ENCODE assay signal across 17 cellular contexts in the genomic region with DNA sequence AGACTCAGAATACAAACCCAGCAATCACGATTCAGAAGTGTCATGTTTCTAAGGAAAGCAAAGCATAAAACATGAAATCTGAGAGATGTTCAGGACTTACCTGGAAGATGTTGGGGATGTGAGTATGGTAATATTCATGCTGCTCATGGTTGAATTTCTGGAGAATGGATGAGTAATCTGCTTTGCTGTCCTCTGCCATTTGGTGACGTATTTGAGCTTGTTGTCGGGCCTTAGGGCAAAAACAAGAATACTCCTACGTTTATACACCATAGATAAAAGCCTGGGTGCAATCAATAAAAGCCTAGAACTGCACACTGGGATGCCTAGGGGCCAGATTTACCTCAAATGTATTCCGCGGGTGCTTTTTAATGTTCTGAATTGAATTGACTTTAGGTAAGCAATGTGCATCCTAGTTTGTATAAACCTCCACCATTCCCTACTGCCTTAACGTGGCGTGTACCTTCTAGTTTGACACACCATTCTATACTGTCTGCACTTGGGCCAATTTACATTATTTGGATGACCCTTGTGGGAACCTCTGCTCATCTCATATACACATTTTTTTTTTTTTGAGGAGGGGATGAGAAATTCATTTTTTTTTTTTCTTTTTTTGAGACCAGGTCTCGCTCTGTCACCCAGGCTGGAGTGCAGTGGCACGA.
DNase-seq lines count a peak whose midpoint lies in the region; ATAC-seq and TF ChIP-seq lines count a peak whose summit lies in the region.
"Had no signal": no experiment of that assay in that cellular context is flagged by ENCODE, and none has a peak within 500 bp of the region (broad histone marks: within the 10 kb centered on the region; RNA-seq: fewer than 3 reads in every experiment).

No MANE protein-coding gene starts in this region.

- H3K36me3 ChIP-seq in RWPE2 (ENCODE audit: low read depth), result peaks cover 13% of the 10 kb centered on the region; the same call in 1 of the 2 replicates
- H3K36me3 ChIP-seq: uterus had no signal

- ATAC-seq in RWPE2 (ENCODE audit: low read depth) (no peak), GM18502 (IDR thresholded peaks at IDR 0.05; ENCODE audit: poor library complexity, unreplicated experiment) (no peak), HG03432 (IDR thresholded peaks at IDR 0.05; ENCODE audit: unreplicated experiment) (no peak)
- ATAC-seq: sciatic nerve had no signal

- peak; percentile 16 for TF ChIP-seq CTCF in RWPE2 (IDR thresholded peaks at IDR 0.05; ENCODE audit: poor library complexity, severe bottlenecking)
- TF ChIP-seq CTCF in dorsolateral prefrontal cortex (IDR thresholded peaks at IDR 0.05 in 54 of 56, conservative IDR thresholded peaks at IDR 0.05 in 2 of 56; ENCODE audit: low read depth in 1 of 56, partially characterized antibody in 56 of 56), result peak in 6 of 56 donors; percentile 18 to 30 (median 24)

- no peak overlapping the region for H3K27ac ChIP-seq in RWPE2 (ENCODE audit: poor library complexity, severe bottlenecking)
- peak overlapping the region in 53 of 59 donors; percentile 2 to 95 (median 87) for H3K27ac ChIP-seq in dorsolateral prefrontal cortex
- H3K27ac ChIP-seq in temporal lobe (ENCODE audit: low read depth, low read length), result peak overlapping the region; percentile 62
- H3K27ac ChIP-seq: cardiac muscle cell had no signal

- no peaks in the 10 kb centered on the region for H3K4me1 ChIP-seq in RWPE2 (ENCODE audit: insufficient read depth, poor library complexity, severe bottlenecking)

- DNase-seq in stimulated activated CD4-positive, alpha-beta T cell treated with anti-CD3 and anti-CD28 coated beads, Interleukin-1b, Interleukin-23, amount 100 ng/mL, for 48 hours, result peak; percentile 11
- DNase-seq in stimulated activated CD4-positive, alpha-beta T cell treated with anti-CD3 and anti-CD28 coated beads, Interleukin-15, amount 100 ng/mL, for 24 hours, result no peak
- no peak for DNase-seq in RWPE2 (ENCODE audit: low spot score)
- DNase-seq in dorsolateral prefrontal cortex, result no peak
- DNase-seq in H4 (ENCODE audit: low spot score), result no peak
- DNase-seq: activated CD4-positive, CD25-positive, alpha-beta regulatory T cell treated with anti-CD3 and anti-CD28 coated beads, Interleukin-2, amount 50 U/mL, for 72 hours; activated gamma-delta T cell treated with Interleukin-2 at 50 U/mL for 16 hours; AML-193; NCI-H774; nucleus accumbens; RPMI8226; uterus had no signal

- H3K4me3 ChIP-seq in RWPE2 (ENCODE audit: severe bottlenecking) (no peak overlapping the region), dorsolateral prefrontal cortex (peak overlapping the region in 1 of 59 donors; percentile 9)
- H3K4me3 ChIP-seq: cardiac muscle cell, uterus had no signal

- H3K27me3 ChIP-seq in RWPE2 (ENCODE audit: insufficient read depth, poor library complexity, severe bottlenecking) (no peaks in the 10 kb centered on the region), dorsolateral prefrontal cortex (no peaks in the 10 kb centered on the region)
- H3K27me3 ChIP-seq: cardiac muscle cell, uterus had no signal

- intact Hi-C loops in dorsolateral prefrontal cortex (cut with DNase I), result loop anchor here (5.0 to 10.0 kb wide), 3 partner anchors 113 to 173 kb away; partner anchors contain the start of gene FNBP1 (in 2 of the 2)

- H3K9me3 ChIP-seq in RWPE2 (ENCODE audit: severe bottlenecking), result no peaks in the 10 kb centered on the region
- H3K9me3 ChIP-seq: uterus had no signal
